ENCODE assay signal across 19 cellular contexts in genomic region chr5:178320281-178320855, GRCh38.
DNase-seq lines count a peak whose midpoint lies in the region; ATAC-seq, FAIRE-seq and TF ChIP-seq lines count a peak whose summit lies in the region.
"Had no signal": no experiment of that assay in that cellular context is flagged by ENCODE, and none has a peak within 500 bp of the region (broad histone marks: within the 10 kb centered on the region; RNA-seq: fewer than 3 reads in every experiment).

No MANE protein-coding gene starts in this region.

- H3K4me3 Mint-ChIP-seq in nephron progenitor cell, result no peak overlapping the region
- H3K4me3 Mint-ChIP-seq: CD4-positive, CD25-positive, alpha-beta regulatory T cell had no signal

- no peak overlapping the region for H3K4me2 ChIP-seq in HepG2 (ENCODE audit: low read depth, low read length)

- H3K27me3 ChIP-seq in right lobe of liver, result no peaks in the 10 kb centered on the region
- H3K27me3 ChIP-seq in HepG2 (ENCODE audit: control insufficient read depth in 1 of 2, insufficient read depth in 2 of 2, low read length in 2 of 2), result peaks cover 3 to 24% of the 10 kb centered on the region in 2 experiments; a peak in 4 of 5 replicates
- no peaks in the 10 kb centered on the region for H3K27me3 ChIP-seq in aorta (ENCODE audit: control insufficient read depth in 1 of 2, insufficient read depth in 2 of 2, low read length in 1 of 2)
- H3K27me3 ChIP-seq in esophagus muscularis mucosa, result peaks cover 0 to 8% (median 0%) of the 10 kb centered on the region in 4 donors

- H3K4me1 ChIP-seq in right lobe of liver (no peaks in the 10 kb centered on the region), HepG2 (ENCODE audit: insufficient read depth, low read length) (no peaks in the 10 kb centered on the region), aorta (ENCODE audit: control insufficient read depth in 1 of 2, insufficient read depth in 2 of 2, low read length in 2 of 2) (no peaks in the 10 kb centered on the region), esophagus muscularis mucosa (peaks cover 0 to 5% (median 0%) of the 10 kb centered on the region in 4 donors)

- intact Hi-C loops in right lobe of liver (cut with DNase I) (no loop called here), HepG2 (cut with micrococcal nuclease; ENCODE audit: unreplicated experiment) (no loop called here), aorta (cut with DNase I) (no loop called here), esophagus muscularis mucosa (cut with DNase I) (no loop called here)

- no peak for TF ChIP-seq RAD21 in HepG2 (CRISPR knock-in tag; IDR thresholded peaks at IDR 0.05)

- BruUV-seq in HepG2 (replicated peaks; lab: Mats Ljungman, UMichigan), result no TSS peak

- POLR2A ChIA-PET in HepG2 (lab: Yijun Ruan, JAX), result no interaction called here

- H3K27ac Mint-ChIP-seq in nephron progenitor cell, result peak overlapping the region; percentile 71
- H3K27ac Mint-ChIP-seq: CD4-positive, CD25-positive, alpha-beta regulatory T cell had no signal

- H3K9ac ChIP-seq in HepG2 (ENCODE audit: insufficient read depth, low read depth, low read length), result no peak overlapping the region

- peaks cover 48% of the 10 kb centered on the region for H3K4me1 Mint-ChIP-seq in nephron progenitor cell
- H3K4me1 Mint-ChIP-seq: CD4-positive, CD25-positive, alpha-beta regulatory T cell had no signal

- in situ Hi-C loops in HepG2 (cut with HindIII; ENCODE audit: extremely low pct_ligation_motif_present, low pct_unique_long_range_greater_than_20kb), result no loop called here

- ATAC-seq in right lobe of liver (no peak), HepG2 (no peak), aorta (ENCODE audit: low FRiP score) (no peak), GM21526 (IDR thresholded peaks at IDR 0.05; ENCODE audit: low FRiP score, unreplicated experiment) (no peak)
- ATAC-seq: Panc1 had no signal

- H3K9me3 ChIP-seq in right lobe of liver, result no peaks in the 10 kb centered on the region
- no peaks in the 10 kb centered on the region for H3K9me3 ChIP-seq in HepG2 (ENCODE audit: low read length)
- H3K9me3 ChIP-seq in aorta (ENCODE audit: control insufficient read depth, low read length), result no peaks in the 10 kb centered on the region
- no peaks in the 10 kb centered on the region for H3K9me3 ChIP-seq in esophagus muscularis mucosa

- TF ChIP-seq CTCF in right lobe of liver (IDR thresholded peaks at IDR 0.05) (no peak), HepG2 (CRISPR knock-in tag; IDR thresholded peaks at IDR 0.05) (no peak), choroid plexus epithelial cell (conservative IDR thresholded peaks at IDR 0.05; ENCODE audit: low read depth, low read length) (no peak), nephron progenitor cell (IDR thresholded peaks at IDR 0.05) (no peak), esophagus muscularis mucosa (IDR thresholded peaks at IDR 0.05) (no peak)

- TF ChIP-seq EP300 in HepG2 (IDR thresholded peaks at IDR 0.05; ENCODE audit: low read depth in 2 of 2, low read length in 2 of 2) (no peak), HepG2 (CRISPR knock-in tag; IDR thresholded peaks at IDR 0.05; ENCODE audit: borderline replicate concordance) (no peak), esophagus muscularis mucosa (IDR thresholded peaks at IDR 0.05) (no peak)

- WGBS in right lobe of liver (ENCODE audit: insufficient coverage, low coverage, low lambda C conversion rate, missing lambda C conversion rate), result 75% methylated on average over 8 of the region's 18 CpGs
- 2% methylated on average over 10 of the region's 18 CpGs for WGBS in HepG2 (ENCODE audit: low lambda C conversion rate)
- WGBS in aorta, 2 donors, result 84 to 89% methylated on average over 18 of the region's 18 CpGs
- 87% methylated on average over 4 of the region's 18 CpGs for WGBS in esophagus muscularis mucosa

- no peak for TF ChIP-seq POLR2A in right lobe of liver (IDR thresholded peaks at IDR 0.05)
- no peak for TF ChIP-seq POLR2A in HepG2 (IDR thresholded peaks at IDR 0.05; ENCODE audit: insufficient read depth in 1 of 2, low read depth in 2 of 2, low read length in 2 of 2)
- no peak for TF ChIP-seq POLR2A in esophagus muscularis mucosa (IDR thresholded peaks at IDR 0.05; ENCODE audit: low read depth)

- H3K4me3 ChIP-seq in right lobe of liver (no peak overlapping the region), HepG2 (replicated peaks in 1 of 3; ENCODE audit: insufficient read depth in 1 of 3, low read depth in 2 of 3, low read length in 3 of 3) (no peak overlapping the region), choroid plexus epithelial cell (ENCODE audit: low read depth, low read length) (no peak overlapping the region), aorta (ENCODE audit: low read length in 2 of 2) (no peak overlapping the region), esophagus muscularis mucosa (no peak overlapping the region)

- no peaks in the 10 kb centered on the region for H3K79me2 ChIP-seq in HepG2 (ENCODE audit: insufficient read depth, low read length)

- no peak for FAIRE-seq in HepG2 (lab: Jason Lieb, UNC)
- FAIRE-seq: A204.1, H54 had no signal

- H3K9me3 Mint-ChIP-seq in nephron progenitor cell, result peaks cover 6% of the 10 kb centered on the region

- CTCF ChIA-PET in HepG2 (lab: Yijun Ruan, JAX; ENCODE audit: low intra/inter-chr PET ratio, low total read pairs), result no interaction called here

- no peak overlapping the region for H2AFZ ChIP-seq in HepG2 (ENCODE audit: low read length)

- H3K27ac ChIP-seq in right lobe of liver (no peak overlapping the region), HepG2 (ENCODE audit: extremely low read length, insufficient read depth, low read length) (no peak overlapping the region), aorta (ENCODE audit: low read depth in 1 of 2, low read length in 2 of 2) (no peak overlapping the region), esophagus muscularis mucosa (replicated peaks in 1 of 4) (no peak overlapping the region)

- peak; percentile 7 to 39 (median 37) for DNase-seq in right lobe of liver
- no peak for DNase-seq in HepG2 (ENCODE audit: low spot score)
- DNase-seq in choroid plexus epithelial cell (ENCODE audit: low read depth), result peak; percentile 15
- no peak for DNase-seq in nephron progenitor cell
- DNase-seq in aorta, result peak; percentile 38 to 68
- DNase-seq in GM19238 (ENCODE audit: insufficient read length, low spot score), result no peak
- no peak for DNase-seq in esophagus muscularis mucosa (ENCODE audit: extremely low spot score)
- DNase-seq: CD4-positive, CD25-positive, alpha-beta regulatory T cell; DMS79 treated with DMSO at 0.1 percent for 48 hours; GF-D8; Kasumi-1; NCI-H1417; NCI-H2029; NCI-H510A treated with DMSO at 0.1 percent for 48 hours; SHP77 treated with DMSO at 0.1 percent for 48 hours had no signal

- no peaks in the 10 kb centered on the region for H3K36me3 Mint-ChIP-seq in nephron progenitor cell (ENCODE audit: low read depth)
- H3K36me3 Mint-ChIP-seq: CD4-positive, CD25-positive, alpha-beta regulatory T cell had no signal

- H3K36me3 ChIP-seq in right lobe of liver (no peaks in the 10 kb centered on the region), HepG2 (replicated peaks in 1 of 2; ENCODE audit: control insufficient read depth in 1 of 2, insufficient read depth in 2 of 2, low read length in 2 of 2) (no peaks in the 10 kb centered on the region), aorta (ENCODE audit: control insufficient read depth in 1 of 2, insufficient read depth in 2 of 2, low read length in 1 of 2) (no peaks in the 10 kb centered on the region), esophagus muscularis mucosa (no peaks in the 10 kb centered on the region)

- H4K20me1 ChIP-seq in HepG2 (ENCODE audit: insufficient read depth, low read length), result no peaks in the 10 kb centered on the region

- peaks cover 10% of the 10 kb centered on the region for H3K27me3 Mint-ChIP-seq in nephron progenitor cell (ENCODE audit: low read depth, poor library complexity)

TF ChIP-seq in HepG2, 621 proteins besides CTCF, POLR2A, EP300 and RAD21:
- TF ChIP-seq NCOA5 (CRISPR knock-in tag; IDR thresholded peaks at IDR 0.05), result no peak
- TF ChIP-seq EHMT2 (IDR thresholded peaks at IDR 0.05; ENCODE audit: borderline replicate concordance, low read depth, low read length), result no peak
- no peak for TF ChIP-seq ZNF580 (CRISPR knock-in tag; IDR thresholded peaks at IDR 0.05; ENCODE audit: borderline replicate concordance, low read depth)
- TF ChIP-seq NFATC3 (CRISPR knock-in tag; IDR thresholded peaks at IDR 0.05), result no peak
- TF ChIP-seq ZNF317 (CRISPR knock-in tag; IDR thresholded peaks at IDR 0.05), result no peak
- TF ChIP-seq RBAK (CRISPR knock-in tag; IDR thresholded peaks at IDR 0.05), result no peak
- no peak for TF ChIP-seq NR2F2 (IDR thresholded peaks at IDR 0.05; ENCODE audit: borderline replicate concordance, low read depth)
- TF ChIP-seq ATF1 (CRISPR knock-in tag; IDR thresholded peaks at IDR 0.05), result no peak
- TF ChIP-seq NFIB (CRISPR knock-in tag; IDR thresholded peaks at IDR 0.05; ENCODE audit: borderline replicate concordance), result no peak
- TF ChIP-seq DPF2 (CRISPR knock-in tag; IDR thresholded peaks at IDR 0.05; ENCODE audit: borderline replicate concordance, low read depth), result no peak
- TF ChIP-seq SAFB2 (CRISPR knock-in tag; IDR thresholded peaks at IDR 0.05; ENCODE audit: borderline replicate concordance, low read depth), result no peak
- TF ChIP-seq TCF7L2 (IDR thresholded peaks at IDR 0.05; ENCODE audit: low read depth, low read length), result no peak
- no peak for TF ChIP-seq TBX2 (CRISPR knock-in tag; IDR thresholded peaks at IDR 0.05; ENCODE audit: borderline replicate concordance)
- TF ChIP-seq SIN3A (IDR thresholded peaks at IDR 0.05; ENCODE audit: borderline replicate concordance, low read depth, low read length), result no peak
- no peak for TF ChIP-seq SP2 (CRISPR knock-in tag; IDR thresholded peaks at IDR 0.05)
- no peak for TF ChIP-seq ZNF333 (CRISPR knock-in tag; IDR thresholded peaks at IDR 0.05; ENCODE audit: borderline replicate concordance)
- TF ChIP-seq HOXA9 (CRISPR knock-in tag; IDR thresholded peaks at IDR 0.05; ENCODE audit: borderline replicate concordance), result no peak
- TF ChIP-seq SMC3 (IDR thresholded peaks at IDR 0.05; ENCODE audit: low read length), result no peak

Comparison
In these comparisons a context has a peak if more than half of its experiments do, and no peak if none do; other contexts are left out.
1. DNase-seq: peak in right lobe of liver (3 of 3), choroid plexus epithelial cell (single experiment) and aorta (2 of 2); none in HepG2 (single experiment), nephron progenitor cell (single experiment), GM19238 (single experiment) and esophagus muscularis mucosa (single experiment).